In the genomic region with DNA sequence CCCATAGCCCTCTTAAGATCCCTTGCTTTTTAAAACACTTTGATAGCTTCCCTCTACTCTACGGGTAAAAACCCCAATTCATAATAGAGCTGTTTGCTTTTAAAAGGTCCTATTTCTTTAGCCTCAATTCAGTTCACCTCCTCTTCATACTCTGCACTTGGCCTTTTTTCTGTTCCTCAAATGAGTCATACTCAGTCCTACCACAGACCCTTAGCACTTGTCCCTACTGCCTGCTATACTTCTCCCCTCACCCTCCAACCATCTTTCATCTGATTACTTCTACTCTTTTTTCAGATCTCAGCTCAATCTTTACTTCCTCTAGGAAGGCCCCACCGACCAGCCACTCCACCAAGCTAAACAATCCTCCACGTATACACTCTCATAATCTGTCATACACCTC, we compare ENCODE assay signal across 12 cellular contexts. TPM values are rescaled to one million over a fixed set of nuclear protein-coding genes. Genes with fewer than 3 reads are reported as not detected.
DNase-seq lines count a peak whose midpoint lies in the region; ATAC-seq and TF ChIP-seq lines count a peak whose summit lies in the region.
"Had no signal": no experiment of that assay in that cellular context is flagged by ENCODE, and none has a peak within 500 bp of the region (broad histone marks: within the 10 kb centered on the region; RNA-seq: fewer than 3 reads in every experiment).

No MANE protein-coding gene starts in this region.

- peak; percentile 47 for ATAC-seq in GM19467 (IDR thresholded peaks at IDR 0.05; ENCODE audit: unreplicated experiment)
- ATAC-seq in HG03175 (IDR thresholded peaks at IDR 0.05; ENCODE audit: unreplicated experiment): peak; percentile 50
- peak; percentile 42 for ATAC-seq in activated B cell treated with CpG ODN at 0.5 μM for 24 hours (ENCODE audit: low read depth)

- peaks cover 35% of the 10 kb centered on the region for H3K36me3 Mint-ChIP-seq in activated B cell treated with CpG ODN at 0.5 μM for 24 hours (ENCODE audit: low read depth)

- H3K4me3 ChIP-seq in GM06990 (replicated peaks; ENCODE audit: low read depth, low read length): no peak overlapping the region
- H3K4me3 ChIP-seq in Peyer's patch: no peak overlapping the region
- H3K4me3 ChIP-seq: right atrium auricular region, vagina had no signal

- peak; percentile 56 for DNase-seq in GM06990 (ENCODE audit: extremely low read depth, insufficient read length)
- DNase-seq in activated B cell treated with CpG ODN at 0.5 μM for 24 hours: no peak
- DNase-seq in Peyer's patch: no peak
- no peak for DNase-seq in DMS79 treated with DMSO at 0.1 percent for 48 hours (lab: John Stamatoyannopoulos, UW)
- DNase-seq in cerebellar nuclear complex (lab: John Stamatoyannopoulos, UW): no peak
- DNase-seq in NCI-H524 treated with DMSO at 0.1 percent for 48 hours (lab: John Stamatoyannopoulos, UW): no peak
- DNase-seq: foreskin melanocyte, NCI-H2029 had no signal

- no peak for TF ChIP-seq POLR2A in Peyer's patch (IDR thresholded peaks at IDR 0.05)

- CTCF ChIA-PET in activated B cell treated with CpG ODN at 0.5 μM for 24 hours (lab: Charles Lee): interaction anchor here (0.9 to 9.1 kb wide), 6 partner anchors 11 to 327 kb away, joined by 3 to 87 read pairs (median 4); a partner anchor contains a TSS

- peaks cover 0 to 15% (median 8%) of the 10 kb centered on the region in 4 donors for H3K4me1 ChIP-seq in Peyer's patch

- H3K9me3 ChIP-seq in Peyer's patch: no peaks in the 10 kb centered on the region
- H3K9me3 ChIP-seq: right atrium auricular region, vagina had no signal

- H3K27me3 ChIP-seq in GM06990 (replicated peaks; ENCODE audit: control insufficient read depth, insufficient read depth, low read length) (no peaks in the 10 kb centered on the region), Peyer's patch (no peaks in the 10 kb centered on the region)
- H3K27me3 ChIP-seq: right atrium auricular region, vagina had no signal

- TF ChIP-seq CTCF in GM06990 (IDR thresholded peaks at IDR 0.05; ENCODE audit: insufficient read depth, low read length, poor library complexity, severe bottlenecking): no peak
- no peak for TF ChIP-seq CTCF in activated B cell treated with CpG ODN at 0.5 μM for 24 hours (IDR thresholded peaks at IDR 0.05)
- no peak for TF ChIP-seq CTCF in Peyer's patch (IDR thresholded peaks at IDR 0.05)

- intact Hi-C loops in activated B cell treated with CpG ODN at 0.5 μM for 24 hours (cut with micrococcal nuclease): no loop called here

- peaks cover 39% of the 10 kb centered on the region for H3K4me1 Mint-ChIP-seq in activated B cell treated with CpG ODN at 0.5 μM for 24 hours

- POLR2A ChIA-PET in activated B cell treated with CpG ODN at 0.5 μM for 24 hours (lab: Charles Lee): interaction anchor here (0.6 to 5.8 kb wide), 10 partner anchors 10 to 999 kb away, joined by 3 to 95 read pairs (median 8); a partner anchor contains a TSS

- peak overlapping the region; percentile 56 for H3K4me3 Mint-ChIP-seq in activated B cell treated with CpG ODN at 0.5 μM for 24 hours

- H3K27ac ChIP-seq in Peyer's patch: no peak overlapping the region
- H3K27ac ChIP-seq: right atrium auricular region, vagina had no signal

- peaks cover 8% of the 10 kb centered on the region for H3K36me3 ChIP-seq in GM06990 (ENCODE audit: control insufficient read depth, insufficient read depth, low read length)
- H3K36me3 ChIP-seq in Peyer's patch: peaks cover 0 to 9% (median 0%) of the 10 kb centered on the region in 3 donors
- H3K36me3 ChIP-seq: vagina had no signal

- no peaks in the 10 kb centered on the region for H3K9me3 Mint-ChIP-seq in activated B cell treated with CpG ODN at 0.5 μM for 24 hours

- peak overlapping the region; percentile 66 for H3K27ac Mint-ChIP-seq in activated B cell treated with CpG ODN at 0.5 μM for 24 hours

- no peaks in the 10 kb centered on the region for H3K27me3 Mint-ChIP-seq in activated B cell treated with CpG ODN at 0.5 μM for 24 hours

RNA-seq across cellular contexts. Expression of a gene that starts 2.5 kb away (rescaled TPM):
- total RNA-seq in activated B cell treated with CpG ODN at 0.5 μM for 24 hours (101 and 102 TPM in 2 replicates), Peyer's patch (10 to 100 TPM; 31.2 to 55.6 (median 47.9) TPM)

RNA-seq across cellular contexts. Expression of a gene that starts 2.6 kb away (rescaled TPM):
- total RNA-seq in activated B cell treated with CpG ODN at 0.5 μM for 24 hours (16.8 and 18.9 TPM in 2 replicates), Peyer's patch (10 to 100 TPM in 3 of 4 donors, 1 to 10 TPM in 1; 8.0 to 13.2 (median 10.6) TPM)

RNA-seq across cellular contexts. Expression of a gene that starts 15.4 kb away (rescaled TPM):
- total RNA-seq in activated B cell treated with CpG ODN at 0.5 μM for 24 hours: 136 and 138 TPM in 2 replicates
- total RNA-seq in Peyer's patch: 100 to 1,000 TPM in 2 of 4 donors, 10 to 100 TPM in 2; 98.2 to 115 (median 102) TPM

RNA-seq across cellular contexts. Expression of a gene that starts 17.1 kb away (rescaled TPM):
- 63.2 and 79.5 TPM in 2 replicates for total RNA-seq in activated B cell treated with CpG ODN at 0.5 μM for 24 hours
- 100 to 1,000 TPM in 1 of 4 donors, 10 to 100 TPM in 3; 19.8 to 116 (median 45.7) TPM for total RNA-seq in Peyer's patch

RNA-seq across cellular contexts. Expression of a gene that starts 47.9 kb away (rescaled TPM):
- 0.44 and 0.49 TPM in 2 replicates for total RNA-seq in activated B cell treated with CpG ODN at 0.5 μM for 24 hours
- total RNA-seq in Peyer's patch: 10 to 100 TPM in 2 of 4 donors, 1 to 10 TPM in 2; 1.1 to 13.2 (median 9.7) TPM
